In the genomic region with DNA sequence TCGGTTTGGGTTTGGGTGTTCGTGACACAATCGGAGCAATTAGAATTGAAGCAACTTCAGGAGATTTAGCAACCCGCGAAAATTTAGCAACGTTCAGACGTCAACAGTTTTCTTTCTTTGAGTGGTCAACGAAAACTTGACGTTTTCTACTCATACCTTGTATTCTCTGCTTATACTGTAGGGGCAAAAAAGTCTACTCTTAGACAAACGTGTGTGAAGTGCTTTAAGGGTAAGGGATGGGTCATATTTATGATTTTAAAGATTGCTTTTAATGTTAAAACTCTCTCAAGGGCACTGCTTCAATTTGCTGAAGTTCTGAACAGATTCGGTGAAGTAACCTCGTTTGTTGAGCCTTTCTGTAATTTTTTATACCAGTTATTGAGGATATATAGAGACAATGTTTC, we compare ENCODE assay signal across 1 cellular context.
TF ChIP-seq lines count a peak whose summit lies in the region.

No MANE protein-coding gene starts in this region.

TF ChIP-seq in H1, 55 proteins besides CTCF, POLR2A, EP300 and RAD21:
- TF ChIP-seq, protein P1, sequence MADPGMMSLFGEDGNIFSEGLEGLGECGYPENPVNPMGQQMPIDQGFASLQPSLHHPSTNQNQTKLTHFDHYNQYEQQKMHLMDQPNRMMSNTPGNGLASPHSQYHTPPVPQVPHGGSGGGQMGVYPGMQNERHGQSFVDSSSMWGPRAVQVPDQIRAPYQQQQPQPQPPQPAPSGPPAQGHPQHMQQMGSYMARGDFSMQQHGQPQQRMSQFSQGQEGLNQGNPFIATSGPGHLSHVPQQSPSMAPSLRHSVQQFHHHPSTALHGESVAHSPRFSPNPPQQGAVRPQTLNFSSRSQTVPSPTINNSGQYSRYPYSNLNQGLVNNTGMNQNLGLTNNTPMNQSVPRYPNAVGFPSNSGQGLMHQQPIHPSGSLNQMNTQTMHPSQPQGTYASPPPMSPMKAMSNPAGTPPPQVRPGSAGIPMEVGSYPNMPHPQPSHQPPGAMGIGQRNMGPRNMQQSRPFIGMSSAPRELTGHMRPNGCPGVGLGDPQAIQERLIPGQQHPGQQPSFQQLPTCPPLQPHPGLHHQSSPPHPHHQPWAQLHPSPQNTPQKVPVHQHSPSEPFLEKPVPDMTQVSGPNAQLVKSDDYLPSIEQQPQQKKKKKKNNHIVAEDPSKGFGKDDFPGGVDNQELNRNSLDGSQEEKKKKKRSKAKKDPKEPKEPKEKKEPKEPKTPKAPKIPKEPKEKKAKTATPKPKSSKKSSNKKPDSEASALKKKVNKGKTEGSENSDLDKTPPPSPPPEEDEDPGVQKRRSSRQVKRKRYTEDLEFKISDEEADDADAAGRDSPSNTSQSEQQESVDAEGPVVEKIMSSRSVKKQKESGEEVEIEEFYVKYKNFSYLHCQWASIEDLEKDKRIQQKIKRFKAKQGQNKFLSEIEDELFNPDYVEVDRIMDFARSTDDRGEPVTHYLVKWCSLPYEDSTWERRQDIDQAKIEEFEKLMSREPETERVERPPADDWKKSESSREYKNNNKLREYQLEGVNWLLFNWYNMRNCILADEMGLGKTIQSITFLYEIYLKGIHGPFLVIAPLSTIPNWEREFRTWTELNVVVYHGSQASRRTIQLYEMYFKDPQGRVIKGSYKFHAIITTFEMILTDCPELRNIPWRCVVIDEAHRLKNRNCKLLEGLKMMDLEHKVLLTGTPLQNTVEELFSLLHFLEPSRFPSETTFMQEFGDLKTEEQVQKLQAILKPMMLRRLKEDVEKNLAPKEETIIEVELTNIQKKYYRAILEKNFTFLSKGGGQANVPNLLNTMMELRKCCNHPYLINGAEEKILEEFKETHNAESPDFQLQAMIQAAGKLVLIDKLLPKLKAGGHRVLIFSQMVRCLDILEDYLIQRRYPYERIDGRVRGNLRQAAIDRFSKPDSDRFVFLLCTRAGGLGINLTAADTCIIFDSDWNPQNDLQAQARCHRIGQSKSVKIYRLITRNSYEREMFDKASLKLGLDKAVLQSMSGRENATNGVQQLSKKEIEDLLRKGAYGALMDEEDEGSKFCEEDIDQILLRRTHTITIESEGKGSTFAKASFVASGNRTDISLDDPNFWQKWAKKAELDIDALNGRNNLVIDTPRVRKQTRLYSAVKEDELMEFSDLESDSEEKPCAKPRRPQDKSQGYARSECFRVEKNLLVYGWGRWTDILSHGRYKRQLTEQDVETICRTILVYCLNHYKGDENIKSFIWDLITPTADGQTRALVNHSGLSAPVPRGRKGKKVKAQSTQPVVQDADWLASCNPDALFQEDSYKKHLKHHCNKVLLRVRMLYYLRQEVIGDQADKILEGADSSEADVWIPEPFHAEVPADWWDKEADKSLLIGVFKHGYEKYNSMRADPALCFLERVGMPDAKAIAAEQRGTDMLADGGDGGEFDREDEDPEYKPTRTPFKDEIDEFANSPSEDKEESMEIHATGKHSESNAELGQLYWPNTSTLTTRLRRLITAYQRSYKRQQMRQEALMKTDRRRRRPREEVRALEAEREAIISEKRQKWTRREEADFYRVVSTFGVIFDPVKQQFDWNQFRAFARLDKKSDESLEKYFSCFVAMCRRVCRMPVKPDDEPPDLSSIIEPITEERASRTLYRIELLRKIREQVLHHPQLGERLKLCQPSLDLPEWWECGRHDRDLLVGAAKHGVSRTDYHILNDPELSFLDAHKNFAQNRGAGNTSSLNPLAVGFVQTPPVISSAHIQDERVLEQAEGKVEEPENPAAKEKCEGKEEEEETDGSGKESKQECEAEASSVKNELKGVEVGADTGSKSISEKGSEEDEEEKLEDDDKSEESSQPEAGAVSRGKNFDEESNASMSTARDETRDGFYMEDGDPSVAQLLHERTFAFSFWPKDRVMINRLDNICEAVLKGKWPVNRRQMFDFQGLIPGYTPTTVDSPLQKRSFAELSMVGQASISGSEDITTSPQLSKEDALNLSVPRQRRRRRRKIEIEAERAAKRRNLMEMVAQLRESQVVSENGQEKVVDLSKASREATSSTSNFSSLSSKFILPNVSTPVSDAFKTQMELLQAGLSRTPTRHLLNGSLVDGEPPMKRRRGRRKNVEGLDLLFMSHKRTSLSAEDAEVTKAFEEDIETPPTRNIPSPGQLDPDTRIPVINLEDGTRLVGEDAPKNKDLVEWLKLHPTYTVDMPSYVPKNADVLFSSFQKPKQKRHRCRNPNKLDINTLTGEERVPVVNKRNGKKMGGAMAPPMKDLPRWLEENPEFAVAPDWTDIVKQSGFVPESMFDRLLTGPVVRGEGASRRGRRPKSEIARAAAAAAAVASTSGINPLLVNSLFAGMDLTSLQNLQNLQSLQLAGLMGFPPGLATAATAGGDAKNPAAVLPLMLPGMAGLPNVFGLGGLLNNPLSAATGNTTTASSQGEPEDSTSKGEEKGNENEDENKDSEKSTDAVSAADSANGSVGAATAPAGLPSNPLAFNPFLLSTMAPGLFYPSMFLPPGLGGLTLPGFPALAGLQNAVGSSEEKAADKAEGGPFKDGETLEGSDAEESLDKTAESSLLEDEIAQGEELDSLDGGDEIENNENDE (IDR thresholded peaks at IDR 0.05; ENCODE audit: insufficient replicate concordance, low read length), result no peak
- TF ChIP-seq RBBP5 (IDR thresholded peaks at IDR 0.05; ENCODE audit: borderline replicate concordance, low read depth, low read length) (no peak), KDM5A (IDR thresholded peaks at IDR 0.05; ENCODE audit: low read length) (no peak), TCF12 (IDR thresholded peaks at IDR 0.05; ENCODE audit: low read depth, low read length) (no peak), KDM1A (IDR thresholded peaks at IDR 0.05; ENCODE audit: borderline replicate concordance, low read length) (no peak), BACH1 (IDR thresholded peaks at IDR 0.05; ENCODE audit: low read length) (no peak), JUND (IDR thresholded peaks at IDR 0.05; ENCODE audit: low read length) (no peak), TAF1 (IDR thresholded peaks at IDR 0.05; ENCODE audit: low read depth, low read length) (no peak)
